In the genomic region with DNA sequence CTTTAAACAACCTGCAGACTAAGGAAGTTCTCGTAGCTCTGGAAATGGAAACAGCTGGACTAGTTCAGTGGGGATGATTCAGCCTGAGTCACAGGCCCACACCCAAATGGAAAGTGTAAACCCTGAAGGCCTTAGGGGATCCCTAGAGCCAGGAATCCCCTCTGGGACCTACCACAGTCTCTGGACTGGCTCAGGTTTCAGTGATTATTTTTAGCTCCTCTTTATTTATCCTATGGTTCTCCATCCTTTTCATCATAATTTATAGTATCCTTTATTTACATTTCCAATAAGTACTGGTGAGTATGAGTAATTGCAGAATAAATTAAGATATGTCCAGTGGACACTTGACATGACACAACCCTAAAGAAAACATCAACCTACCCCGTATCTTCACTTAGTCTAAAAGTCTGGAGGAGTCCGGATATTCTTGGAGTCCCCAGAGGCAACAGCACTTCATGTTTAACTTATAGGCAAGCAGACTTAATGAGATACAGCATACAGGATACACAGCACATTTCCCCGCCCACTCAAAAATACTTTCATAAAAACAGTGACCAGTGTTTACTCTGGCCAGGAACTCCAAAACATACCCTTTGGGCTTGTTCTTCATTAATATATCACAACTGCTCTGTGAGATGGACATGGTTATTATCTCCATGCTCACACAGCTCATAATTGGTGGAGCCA, we compare ENCODE assay signal across 1 cellular context.
A peak's percentile ranks its signal among the peaks of the same experiment; 100 is the strongest.
TF ChIP-seq lines count a peak whose summit lies in the region.

No MANE protein-coding gene starts in this region.

TF ChIP-seq in HEK293, 187 proteins besides CTCF, POLR2A, EP300 and RAD21 (continued from another document):
- TF ChIP-seq, protein P1, sequence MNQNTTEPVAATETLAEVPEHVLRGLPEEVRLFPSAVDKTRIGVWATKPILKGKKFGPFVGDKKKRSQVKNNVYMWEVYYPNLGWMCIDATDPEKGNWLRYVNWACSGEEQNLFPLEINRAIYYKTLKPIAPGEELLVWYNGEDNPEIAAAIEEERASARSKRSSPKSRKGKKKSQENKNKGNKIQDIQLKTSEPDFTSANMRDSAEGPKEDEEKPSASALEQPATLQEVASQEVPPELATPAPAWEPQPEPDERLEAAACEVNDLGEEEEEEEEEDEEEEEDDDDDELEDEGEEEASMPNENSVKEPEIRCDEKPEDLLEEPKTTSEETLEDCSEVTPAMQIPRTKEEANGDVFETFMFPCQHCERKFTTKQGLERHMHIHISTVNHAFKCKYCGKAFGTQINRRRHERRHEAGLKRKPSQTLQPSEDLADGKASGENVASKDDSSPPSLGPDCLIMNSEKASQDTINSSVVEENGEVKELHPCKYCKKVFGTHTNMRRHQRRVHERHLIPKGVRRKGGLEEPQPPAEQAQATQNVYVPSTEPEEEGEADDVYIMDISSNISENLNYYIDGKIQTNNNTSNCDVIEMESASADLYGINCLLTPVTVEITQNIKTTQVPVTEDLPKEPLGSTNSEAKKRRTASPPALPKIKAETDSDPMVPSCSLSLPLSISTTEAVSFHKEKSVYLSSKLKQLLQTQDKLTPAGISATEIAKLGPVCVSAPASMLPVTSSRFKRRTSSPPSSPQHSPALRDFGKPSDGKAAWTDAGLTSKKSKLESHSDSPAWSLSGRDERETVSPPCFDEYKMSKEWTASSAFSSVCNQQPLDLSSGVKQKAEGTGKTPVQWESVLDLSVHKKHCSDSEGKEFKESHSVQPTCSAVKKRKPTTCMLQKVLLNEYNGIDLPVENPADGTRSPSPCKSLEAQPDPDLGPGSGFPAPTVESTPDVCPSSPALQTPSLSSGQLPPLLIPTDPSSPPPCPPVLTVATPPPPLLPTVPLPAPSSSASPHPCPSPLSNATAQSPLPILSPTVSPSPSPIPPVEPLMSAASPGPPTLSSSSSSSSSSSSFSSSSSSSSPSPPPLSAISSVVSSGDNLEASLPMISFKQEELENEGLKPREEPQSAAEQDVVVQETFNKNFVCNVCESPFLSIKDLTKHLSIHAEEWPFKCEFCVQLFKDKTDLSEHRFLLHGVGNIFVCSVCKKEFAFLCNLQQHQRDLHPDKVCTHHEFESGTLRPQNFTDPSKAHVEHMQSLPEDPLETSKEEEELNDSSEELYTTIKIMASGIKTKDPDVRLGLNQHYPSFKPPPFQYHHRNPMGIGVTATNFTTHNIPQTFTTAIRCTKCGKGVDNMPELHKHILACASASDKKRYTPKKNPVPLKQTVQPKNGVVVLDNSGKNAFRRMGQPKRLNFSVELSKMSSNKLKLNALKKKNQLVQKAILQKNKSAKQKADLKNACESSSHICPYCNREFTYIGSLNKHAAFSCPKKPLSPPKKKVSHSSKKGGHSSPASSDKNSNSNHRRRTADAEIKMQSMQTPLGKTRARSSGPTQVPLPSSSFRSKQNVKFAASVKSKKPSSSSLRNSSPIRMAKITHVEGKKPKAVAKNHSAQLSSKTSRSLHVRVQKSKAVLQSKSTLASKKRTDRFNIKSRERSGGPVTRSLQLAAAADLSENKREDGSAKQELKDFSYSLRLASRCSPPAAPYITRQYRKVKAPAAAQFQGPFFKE (tag by site-specific recombination; IDR thresholded peaks at IDR 0.05; ENCODE audit: borderline replicate concordance): no peak
- TF ChIP-seq ZSCAN23 (tag by site-specific recombination; IDR thresholded peaks at IDR 0.05): peak; percentile 21; the same call in 1 of the 2 replicates
- TF ChIP-seq, protein P2, sequence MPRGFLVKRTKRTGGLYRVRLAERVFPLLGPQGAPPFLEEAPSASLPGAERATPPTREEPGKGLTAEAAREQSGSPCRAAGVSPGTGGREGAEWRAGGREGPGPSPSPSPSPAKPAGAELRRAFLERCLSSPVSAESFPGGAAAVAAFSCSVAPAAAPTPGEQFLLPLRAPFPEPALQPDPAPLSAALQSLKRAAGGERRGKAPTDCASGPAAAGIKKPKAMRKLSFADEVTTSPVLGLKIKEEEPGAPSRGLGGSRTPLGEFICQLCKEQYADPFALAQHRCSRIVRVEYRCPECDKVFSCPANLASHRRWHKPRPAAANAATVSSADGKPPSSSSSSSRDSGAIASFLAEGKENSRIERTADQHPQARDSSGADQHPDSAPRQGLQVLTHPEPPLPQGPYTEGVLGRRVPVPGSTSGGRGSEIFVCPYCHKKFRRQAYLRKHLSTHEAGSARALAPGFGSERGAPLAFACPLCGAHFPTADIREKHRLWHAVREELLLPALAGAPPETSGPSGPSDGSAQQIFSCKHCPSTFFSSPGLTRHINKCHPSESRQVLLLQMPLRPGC (tag by site-specific recombination; IDR thresholded peaks at IDR 0.05): peak; percentile 73
- TF ChIP-seq, protein P3, sequence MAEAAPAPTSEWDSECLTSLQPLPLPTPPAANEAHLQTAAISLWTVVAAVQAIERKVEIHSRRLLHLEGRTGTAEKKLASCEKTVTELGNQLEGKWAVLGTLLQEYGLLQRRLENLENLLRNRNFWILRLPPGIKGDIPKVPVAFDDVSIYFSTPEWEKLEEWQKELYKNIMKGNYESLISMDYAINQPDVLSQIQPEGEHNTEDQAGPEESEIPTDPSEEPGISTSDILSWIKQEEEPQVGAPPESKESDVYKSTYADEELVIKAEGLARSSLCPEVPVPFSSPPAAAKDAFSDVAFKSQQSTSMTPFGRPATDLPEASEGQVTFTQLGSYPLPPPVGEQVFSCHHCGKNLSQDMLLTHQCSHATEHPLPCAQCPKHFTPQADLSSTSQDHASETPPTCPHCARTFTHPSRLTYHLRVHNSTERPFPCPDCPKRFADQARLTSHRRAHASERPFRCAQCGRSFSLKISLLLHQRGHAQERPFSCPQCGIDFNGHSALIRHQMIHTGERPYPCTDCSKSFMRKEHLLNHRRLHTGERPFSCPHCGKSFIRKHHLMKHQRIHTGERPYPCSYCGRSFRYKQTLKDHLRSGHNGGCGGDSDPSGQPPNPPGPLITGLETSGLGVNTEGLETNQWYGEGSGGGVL (tag by site-specific recombination; IDR thresholded peaks at IDR 0.05): 0 out of 2 replicates have a peak, but pooled peaks have one; percentile 42
- no peak for TF ChIP-seq ZNF221 (tag by site-specific recombination; IDR thresholded peaks at IDR 0.05; ENCODE audit: borderline replicate concordance)
- TF ChIP-seq SP2 (tag by site-specific recombination; IDR thresholded peaks at IDR 0.05): 0 out of 2 replicates have a peak, but pooled peaks have one; percentile 13
- no peak for TF ChIP-seq ZNF121 (tag by site-specific recombination; IDR thresholded peaks at IDR 0.05)
- TF ChIP-seq ZNF248 (tag by site-specific recombination; IDR thresholded peaks at IDR 0.05): no peak
